In genomic region chr7:112616295-112616694, GRCh38 we compare ENCODE assay signal across 29 cellular contexts.
"Had no signal": no experiment of that assay in that cellular context is flagged by ENCODE, and none has a peak within 500 bp of the region (broad histone marks: within the 10 kb centered on the region; RNA-seq: fewer than 3 reads in every experiment).

No MANE protein-coding gene starts in this region.

- DNase-seq: activated CD4-positive, alpha-beta memory T cell treated with anti-CD3 and anti-CD28 coated beads for 36 hours; activated CD4-positive, alpha-beta T cell treated with anti-CD3 and anti-CD28 coated beads for 36 hours; activated CD4-positive, alpha-beta T cell treated with anti-CD3 and anti-CD28 coated beads, Interleukin-2, amount 10 ng/mL, durations not matched to agents 24 days and 14 days; activated CD4-positive, CD25-positive, alpha-beta regulatory T cell; activated CD4-positive, CD25-positive, alpha-beta regulatory T cell treated with anti-CD3 and anti-CD28 coated beads, Interleukin-2, amount 50 U/mL, for 72 hours; activated CD8-positive, alpha-beta memory T cell treated with anti-CD3 and anti-CD28 coated beads, Interleukin-2, amount 10 ng/mL, durations not matched to agents 7 days and 5 days; activated CD8-positive, alpha-beta memory T cell treated with anti-CD3 and anti-CD28 coated beads, Interleukin-2, amount 50 U/mL, for 4 hours; activated CD8-positive, alpha-beta T cell treated with anti-CD3 and anti-CD28 coated beads, Interleukin-2, amount 10 ng/mL, durations not matched to agents 7 days and 5 days; activated effector memory CD4-positive, alpha-beta T cell treated with anti-CD3 and anti-CD28 coated beads, Interleukin-2, amount 50 U/mL, for 16 hours; activated naive CD4-positive, alpha-beta T cell treated with anti-CD3 and anti-CD28 coated beads for 36 hours; activated naive CD8-positive, alpha-beta T cell treated with anti-CD3 and anti-CD28 coated beads for 36 hours; activated naive CD8-positive, alpha-beta T cell treated with anti-CD3 and anti-CD28 coated beads, Interleukin-2, amount 50 U/mL, for 24 hours; activated T-cell treated with anti-CD3 and anti-CD28 coated beads, Interleukin-2, amount 50 U/mL, for 1 hour; activated T-cell treated with anti-CD3 and anti-CD28 coated beads, Interleukin-2, amount 50 U/mL, for 48 hours; adrenal gland; amygdala; aorta; body of pancreas; caudate nucleus; cortex of kidney; dermis blood vessel endothelial cell; effector CD8-positive, alpha-beta T cell; foreskin fibroblast; head of caudate nucleus; T-helper 2 cell had no signal

- H3K36me3 ChIP-seq: adrenal gland had no signal

- H3K27me3 ChIP-seq: body of pancreas had no signal

- H3K27ac Mint-ChIP-seq: activated CD4-positive, alpha-beta memory T cell treated with anti-CD3 and anti-CD28 coated beads for 36 hours; activated CD4-positive, alpha-beta T cell treated with anti-CD3 and anti-CD28 coated beads for 36 hours; activated CD4-positive, alpha-beta T cell treated with anti-CD3 and anti-CD28 coated beads, Interleukin-2, amount 10 ng/mL, durations not matched to agents 24 days and 14 days; activated CD8-positive, alpha-beta memory T cell treated with anti-CD3 and anti-CD28 coated beads, Interleukin-2, amount 10 ng/mL, durations not matched to agents 7 days and 5 days; activated CD8-positive, alpha-beta T cell treated with anti-CD3 and anti-CD28 coated beads, Interleukin-2, amount 10 ng/mL, durations not matched to agents 7 days and 5 days; activated naive CD4-positive, alpha-beta T cell treated with anti-CD3 and anti-CD28 coated beads for 36 hours; activated naive CD4-positive, alpha-beta T cell treated with anti-CD3 and anti-CD28 coated beads, Interleukin-2, amount 50 U/mL, for 24 hours; activated naive CD8-positive, alpha-beta T cell treated with anti-CD3 and anti-CD28 coated beads for 36 hours; activated naive CD8-positive, alpha-beta T cell treated with anti-CD3 and anti-CD28 coated beads, Interleukin-2, amount 50 U/mL, for 24 hours; activated T-helper 1 cell treated with anti-CD3 and anti-CD28 coated beads, Interleukin-12 subunit alpha, Interleukin-12 subunit beta, Interleukin-2, Interleukin-4 antibody, amounts not matched to agents 30 ng/mL and 10 ng/mL and 1 ng/mL, durations not matched to agents 14 hours and 24 hours and 36 hours; activated T-helper 2 cell treated with anti-CD3 and anti-CD28 coated beads, Interferon-gamma antibody, Interleukin-2, Interleukin-4, amounts not matched to agents 10 μg/mL and 5 μg/mL and 100 μg/mL, durations not matched to agents 14 hours and 24 hours and 36 hours had no signal

- H3K4me1 ChIP-seq: adrenal gland, body of pancreas had no signal

- H3K36me3 Mint-ChIP-seq: activated CD4-positive, alpha-beta memory T cell treated with anti-CD3 and anti-CD28 coated beads for 36 hours; activated CD8-positive, alpha-beta memory T cell treated with anti-CD3 and anti-CD28 coated beads, Interleukin-2, amount 10 ng/mL, durations not matched to agents 7 days and 5 days; activated naive CD4-positive, alpha-beta T cell treated with anti-CD3 and anti-CD28 coated beads, Interleukin-2, amount 50 U/mL, for 24 hours; activated naive CD8-positive, alpha-beta T cell treated with anti-CD3 and anti-CD28 coated beads for 36 hours had no signal

- H3K9me3 ChIP-seq: adrenal gland, body of pancreas had no signal

- ATAC-seq: activated CD4-positive, alpha-beta T cell treated with anti-CD3 and anti-CD28 coated beads for 36 hours; activated CD8-positive, alpha-beta memory T cell treated with anti-CD3 and anti-CD28 coated beads, Interleukin-2, amount 10 ng/mL, durations not matched to agents 7 days and 5 days; activated CD8-positive, alpha-beta T cell treated with anti-CD3 and anti-CD28 coated beads, Interleukin-2, amount 10 ng/mL, durations not matched to agents 7 days and 5 days; activated naive CD8-positive, alpha-beta T cell treated with anti-CD3 and anti-CD28 coated beads, Interleukin-2, amount 50 U/mL, for 24 hours; body of pancreas; esophagus mucosa had no signal

- H3K4me3 Mint-ChIP-seq: activated CD4-positive, alpha-beta memory T cell treated with anti-CD3 and anti-CD28 coated beads for 36 hours; activated CD4-positive, alpha-beta T cell treated with anti-CD3 and anti-CD28 coated beads for 36 hours; activated CD4-positive, alpha-beta T cell treated with anti-CD3 and anti-CD28 coated beads, Interleukin-2, amount 10 ng/mL, durations not matched to agents 24 days and 14 days; activated CD8-positive, alpha-beta memory T cell treated with anti-CD3 and anti-CD28 coated beads, Interleukin-2, amount 10 ng/mL, durations not matched to agents 7 days and 5 days; activated CD8-positive, alpha-beta T cell treated with anti-CD3 and anti-CD28 coated beads, Interleukin-2, amount 10 ng/mL, durations not matched to agents 7 days and 5 days; activated naive CD4-positive, alpha-beta T cell treated with anti-CD3 and anti-CD28 coated beads for 36 hours; activated naive CD4-positive, alpha-beta T cell treated with anti-CD3 and anti-CD28 coated beads, Interleukin-2, amount 50 U/mL, for 24 hours; activated naive CD8-positive, alpha-beta T cell treated with anti-CD3 and anti-CD28 coated beads for 36 hours; activated naive CD8-positive, alpha-beta T cell treated with anti-CD3 and anti-CD28 coated beads, Interleukin-2, amount 50 U/mL, for 24 hours; activated T-helper 1 cell treated with anti-CD3 and anti-CD28 coated beads, Interleukin-12 subunit alpha, Interleukin-12 subunit beta, Interleukin-2, Interleukin-4 antibody, amounts not matched to agents 30 ng/mL and 10 ng/mL and 1 ng/mL, durations not matched to agents 14 hours and 24 hours and 36 hours had no signal

- H3K4me1 Mint-ChIP-seq: activated CD4-positive, alpha-beta T cell treated with anti-CD3 and anti-CD28 coated beads for 36 hours; activated CD4-positive, alpha-beta T cell treated with anti-CD3 and anti-CD28 coated beads, Interleukin-2, amount 10 ng/mL, durations not matched to agents 24 days and 14 days; activated naive CD4-positive, alpha-beta T cell treated with anti-CD3 and anti-CD28 coated beads, Interleukin-2, amount 50 U/mL, for 24 hours; activated naive CD8-positive, alpha-beta T cell treated with anti-CD3 and anti-CD28 coated beads for 36 hours; activated naive CD8-positive, alpha-beta T cell treated with anti-CD3 and anti-CD28 coated beads, Interleukin-2, amount 50 U/mL, for 24 hours had no signal

- H3K9me3 Mint-ChIP-seq: activated CD4-positive, alpha-beta memory T cell treated with anti-CD3 and anti-CD28 coated beads for 36 hours; activated naive CD4-positive, alpha-beta T cell treated with anti-CD3 and anti-CD28 coated beads for 36 hours; activated naive CD4-positive, alpha-beta T cell treated with anti-CD3 and anti-CD28 coated beads, Interleukin-2, amount 50 U/mL, for 24 hours; activated naive CD8-positive, alpha-beta T cell treated with anti-CD3 and anti-CD28 coated beads for 36 hours; activated naive CD8-positive, alpha-beta T cell treated with anti-CD3 and anti-CD28 coated beads, Interleukin-2, amount 50 U/mL, for 24 hours; activated T-helper 1 cell treated with anti-CD3 and anti-CD28 coated beads, Interleukin-12 subunit alpha, Interleukin-12 subunit beta, Interleukin-2, Interleukin-4 antibody, amounts not matched to agents 30 ng/mL and 10 ng/mL and 1 ng/mL, durations not matched to agents 14 hours and 24 hours and 36 hours; activated T-helper 2 cell treated with anti-CD3 and anti-CD28 coated beads, Interferon-gamma antibody, Interleukin-2, Interleukin-4, amounts not matched to agents 10 μg/mL and 5 μg/mL and 100 μg/mL, durations not matched to agents 14 hours and 24 hours and 36 hours had no signal

- H3K27me3 Mint-ChIP-seq: activated CD4-positive, alpha-beta T cell treated with anti-CD3 and anti-CD28 coated beads, Interleukin-2, amount 10 ng/mL, durations not matched to agents 24 days and 14 days had no signal

- H3K4me3 ChIP-seq: adrenal gland, body of pancreas had no signal
